ENCODE assay signal across 1 cellular context in the genomic region with DNA sequence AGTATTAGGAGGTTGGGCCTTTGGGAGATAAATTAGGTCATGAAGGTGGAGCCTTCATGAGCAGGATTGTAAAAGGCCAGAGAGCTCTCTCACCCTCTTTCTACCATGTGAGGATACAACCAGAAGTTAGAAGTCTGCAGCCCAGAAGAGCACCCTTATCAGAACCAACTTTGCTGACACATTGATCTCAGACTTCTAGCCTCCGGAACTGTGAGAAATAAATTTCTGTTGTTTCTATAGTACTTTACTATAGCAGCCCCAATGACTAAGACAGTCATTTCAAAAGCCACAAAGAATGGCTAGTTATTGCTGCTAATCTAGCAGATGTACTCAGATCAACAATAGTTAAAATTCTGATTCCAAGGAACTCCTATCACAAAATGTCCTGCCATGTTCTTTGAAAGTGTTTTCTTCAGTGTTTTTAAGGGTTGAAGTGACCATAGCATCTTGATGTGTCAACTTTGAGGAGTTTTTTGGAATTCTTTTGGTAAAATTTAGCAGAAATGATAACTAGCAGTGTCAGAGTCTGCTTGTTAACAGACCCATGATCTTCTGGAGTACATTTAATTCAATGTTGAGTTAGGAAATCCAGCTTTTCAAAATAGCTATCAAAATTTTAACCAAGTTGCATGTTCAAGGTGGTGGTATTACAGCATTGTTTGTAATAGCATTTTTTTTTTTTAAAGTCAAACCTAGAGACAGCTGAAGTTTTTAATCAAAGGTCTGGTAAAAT.
TF ChIP-seq lines count a peak whose summit lies in the region.

No MANE protein-coding gene starts in this region.

TF ChIP-seq in K562, 482 proteins besides CTCF, POLR2A, EP300 and RAD21 (continues in another document):
- TF ChIP-seq SMARCB1 (IDR thresholded peaks at IDR 0.05; ENCODE audit: insufficient read length, low read depth), result no peak
- peak; percentile 48 for TF ChIP-seq C11orf30 (IDR thresholded peaks at IDR 0.05; ENCODE audit: low read depth)
- TF ChIP-seq RFX1 (IDR thresholded peaks at IDR 0.05), result peak; percentile 17; the same call in 1 of the 2 replicates
- peak; percentile 77 for TF ChIP-seq ZNF316 (IDR thresholded peaks at IDR 0.05)
- 0 out of 3 replicates have a peak, but pooled peaks of 1 of the 2 experiments have one; percentile 12 for TF ChIP-seq CBX3 (IDR thresholded peaks at IDR 0.05; ENCODE audit: borderline replicate concordance in 1 of 2, low read length in 2 of 2)
- TF ChIP-seq TEAD4 (IDR thresholded peaks at IDR 0.05; ENCODE audit: low read length), result 0 out of 2 replicates have a peak, but pooled peaks have one; percentile 30
- TF ChIP-seq TEAD4 (CRISPR knock-in tag; IDR thresholded peaks at IDR 0.05; ENCODE audit: borderline replicate concordance), result no peak
- TF ChIP-seq JUND (IDR thresholded peaks at IDR 0.05; ENCODE audit: borderline replicate concordance, low read depth, low read length), result no peak
- peak; percentile 15; the same call in 1 of the 3 replicates for TF ChIP-seq JUND (tag; IDR thresholded peaks at IDR 0.05; ENCODE audit: borderline replicate concordance, low read depth, low read length)
- TF ChIP-seq ZKSCAN1 (IDR thresholded peaks at IDR 0.05; ENCODE audit: low read depth, low read length), result no peak
- peak; percentile 68 for TF ChIP-seq DPF2 (IDR thresholded peaks at IDR 0.05)
- no peak for TF ChIP-seq RREB1 (CRISPR knock-in tag; IDR thresholded peaks at IDR 0.05)
- peak; percentile 11; the same call in 1 of the 2 replicates for TF ChIP-seq MAFF (IDR thresholded peaks at IDR 0.05; ENCODE audit: low read length)
- TF ChIP-seq YY1 (IDR thresholded peaks at IDR 0.05; ENCODE audit: borderline replicate concordance in 1 of 3, control insufficient read depth in 1 of 3, extremely low read depth in 1 of 3, insufficient read depth in 3 of 3, insufficient read length in 1 of 3, insufficient replicate concordance in 2 of 3, low read depth in 1 of 3, low read length in 2 of 3), result peak in 1 of 3 experiments; percentile 7
- 0 out of 4 replicates have a peak, but pooled peaks of 1 of the 2 experiments have one; percentile 21 for TF ChIP-seq MNT (conservative IDR thresholded peaks at IDR 0.05)
- TF ChIP-seq GABPB2 (CRISPR knock-in tag; conservative IDR thresholded peaks at IDR 0.05), result no peak
- peak; percentile 60 for TF ChIP-seq ZNF592 (IDR thresholded peaks at IDR 0.05)
- no peak for TF ChIP-seq U2AF2 (optimal IDR thresholded peaks at IDR 0.05; ENCODE audit: low read depth, low read length)
- no peak for TF ChIP-seq ZBTB7A (IDR thresholded peaks at IDR 0.05; ENCODE audit: borderline replicate concordance, control insufficient read depth, low read depth, low read length)
- no peak for TF ChIP-seq TBP (optimal IDR thresholded peaks at IDR 0.05; ENCODE audit: low read depth, low read length)
- TF ChIP-seq ARID1B (IDR thresholded peaks at IDR 0.05), result peak; percentile 51
- TF ChIP-seq MEIS2 (IDR thresholded peaks at IDR 0.05; ENCODE audit: partially characterized antibody), result peak; percentile 22
- TF ChIP-seq, protein P1, sequence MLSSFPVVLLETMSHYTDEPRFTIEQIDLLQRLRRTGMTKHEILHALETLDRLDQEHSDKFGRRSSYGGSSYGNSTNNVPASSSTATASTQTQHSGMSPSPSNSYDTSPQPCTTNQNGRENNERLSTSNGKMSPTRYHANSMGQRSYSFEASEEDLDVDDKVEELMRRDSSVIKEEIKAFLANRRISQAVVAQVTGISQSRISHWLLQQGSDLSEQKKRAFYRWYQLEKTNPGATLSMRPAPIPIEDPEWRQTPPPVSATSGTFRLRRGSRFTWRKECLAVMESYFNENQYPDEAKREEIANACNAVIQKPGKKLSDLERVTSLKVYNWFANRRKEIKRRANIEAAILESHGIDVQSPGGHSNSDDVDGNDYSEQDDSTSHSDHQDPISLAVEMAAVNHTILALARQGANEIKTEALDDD (IDR thresholded peaks at IDR 0.05), result peak; percentile 98
- no peak for TF ChIP-seq PHF20 (IDR thresholded peaks at IDR 0.05; ENCODE audit: partially characterized antibody)
- TF ChIP-seq, protein P2, sequence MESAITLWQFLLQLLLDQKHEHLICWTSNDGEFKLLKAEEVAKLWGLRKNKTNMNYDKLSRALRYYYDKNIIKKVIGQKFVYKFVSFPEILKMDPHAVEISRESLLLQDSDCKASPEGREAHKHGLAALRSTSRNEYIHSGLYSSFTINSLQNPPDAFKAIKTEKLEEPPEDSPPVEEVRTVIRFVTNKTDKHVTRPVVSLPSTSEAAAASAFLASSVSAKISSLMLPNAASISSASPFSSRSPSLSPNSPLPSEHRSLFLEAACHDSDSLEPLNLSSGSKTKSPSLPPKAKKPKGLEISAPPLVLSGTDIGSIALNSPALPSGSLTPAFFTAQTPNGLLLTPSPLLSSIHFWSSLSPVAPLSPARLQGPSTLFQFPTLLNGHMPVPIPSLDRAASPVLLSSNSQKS (CRISPR knock-in tag; IDR thresholded peaks at IDR 0.05), result no peak
- 0 out of 2 replicates have a peak, but pooled peaks have one; percentile 16 for TF ChIP-seq MAFK (IDR thresholded peaks at IDR 0.05; ENCODE audit: low read length)
- TF ChIP-seq PTRF (tag; IDR thresholded peaks at IDR 0.05), result no peak
- no peak for TF ChIP-seq HDAC6 (IDR thresholded peaks at IDR 0.05; ENCODE audit: low read depth, low read length)
- TF ChIP-seq, protein P3, sequence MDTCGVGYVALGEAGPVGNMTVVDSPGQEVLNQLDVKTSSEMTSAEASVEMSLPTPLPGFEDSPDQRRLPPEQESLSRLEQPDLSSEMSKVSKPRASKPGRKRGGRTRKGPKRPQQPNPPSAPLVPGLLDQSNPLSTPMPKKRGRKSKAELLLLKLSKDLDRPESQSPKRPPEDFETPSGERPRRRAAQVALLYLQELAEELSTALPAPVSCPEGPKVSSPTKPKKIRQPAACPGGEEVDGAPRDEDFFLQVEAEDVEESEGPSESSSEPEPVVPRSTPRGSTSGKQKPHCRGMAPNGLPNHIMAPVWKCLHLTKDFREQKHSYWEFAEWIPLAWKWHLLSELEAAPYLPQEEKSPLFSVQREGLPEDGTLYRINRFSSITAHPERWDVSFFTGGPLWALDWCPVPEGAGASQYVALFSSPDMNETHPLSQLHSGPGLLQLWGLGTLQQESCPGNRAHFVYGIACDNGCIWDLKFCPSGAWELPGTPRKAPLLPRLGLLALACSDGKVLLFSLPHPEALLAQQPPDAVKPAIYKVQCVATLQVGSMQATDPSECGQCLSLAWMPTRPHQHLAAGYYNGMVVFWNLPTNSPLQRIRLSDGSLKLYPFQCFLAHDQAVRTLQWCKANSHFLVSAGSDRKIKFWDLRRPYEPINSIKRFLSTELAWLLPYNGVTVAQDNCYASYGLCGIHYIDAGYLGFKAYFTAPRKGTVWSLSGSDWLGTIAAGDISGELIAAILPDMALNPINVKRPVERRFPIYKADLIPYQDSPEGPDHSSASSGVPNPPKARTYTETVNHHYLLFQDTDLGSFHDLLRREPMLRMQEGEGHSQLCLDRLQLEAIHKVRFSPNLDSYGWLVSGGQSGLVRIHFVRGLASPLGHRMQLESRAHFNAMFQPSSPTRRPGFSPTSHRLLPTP (IDR thresholded peaks at IDR 0.05; ENCODE audit: borderline replicate concordance, extremely low read depth, insufficient read length), result no peak
- TF ChIP-seq NFE2 (IDR thresholded peaks at IDR 0.05; ENCODE audit: low read depth), result peak; percentile 49
- TF ChIP-seq KDM5B (IDR thresholded peaks at IDR 0.05; ENCODE audit: insufficient replicate concordance, low read depth, low read length), result no peak
- no peak; the same call in 1 of the 2 replicates for TF ChIP-seq L3MBTL2 (IDR thresholded peaks at IDR 0.05)
- no peak for TF ChIP-seq AFF4 (CRISPR knock-in tag; IDR thresholded peaks at IDR 0.05)
